Comparison of ENCODE assay signal across 15 cellular contexts in genomic region chr14:69088523-69089445, GRCh38.
DNase-seq lines count a peak whose midpoint lies in the region; ATAC-seq and TF ChIP-seq lines count a peak whose summit lies in the region.
"Had no signal": no experiment of that assay in that cellular context is flagged by ENCODE, and none has a peak within 500 bp of the region (broad histone marks: within the 10 kb centered on the region; RNA-seq: fewer than 3 reads in every experiment).

No MANE protein-coding gene starts in this region.

- TF ChIP-seq CTCF in gastrocnemius medialis (IDR thresholded peaks at IDR 0.05 in 4 of 5, conservative IDR thresholded peaks at IDR 0.05 in 1 of 5) (no peak), CD14-positive monocyte (IDR thresholded peaks at IDR 0.05) (no peak)

- peak; percentile 81 to 97 for ATAC-seq in gastrocnemius medialis
- ATAC-seq in HG03460 (IDR thresholded peaks at IDR 0.05; ENCODE audit: unreplicated experiment), result no peak

- peaks cover 0 to 37% of the 10 kb centered on the region in 2 donors for H3K36me3 ChIP-seq in gastrocnemius medialis

- in situ Hi-C loops in gastrocnemius medialis (cut with MboI; ENCODE audit: low sequenced_read_pairs in 4 of 4), result no loop called here

- H3K27ac ChIP-seq in gastrocnemius medialis, result peak overlapping the region; percentile 2 to 75 (median 29)
- H3K27ac ChIP-seq: SK-N-MC had no signal

- H3K4me1 ChIP-seq in gastrocnemius medialis, result peaks cover 14 to 30% of the 10 kb centered on the region in 2 donors

- H3K36me3 Mint-ChIP-seq in CD14-positive monocyte, result peaks cover 63 to 78% of the 10 kb centered on the region in 2 donors

- peaks cover 0 to 1% (median 0%) of the 10 kb centered on the region in 3 donors for H3K27me3 Mint-ChIP-seq in CD14-positive monocyte (ENCODE audit: low read depth in 3 of 3)
- H3K27me3 Mint-ChIP-seq: CD4-positive, CD25-positive, alpha-beta regulatory T cell had no signal

- no peak overlapping the region for H3K27ac Mint-ChIP-seq in CD14-positive monocyte
- H3K27ac Mint-ChIP-seq: activated naive CD4-positive, alpha-beta T cell treated with anti-CD3 and anti-CD28 coated beads for 36 hours; CD4-positive, CD25-positive, alpha-beta regulatory T cell had no signal

- no peaks in the 10 kb centered on the region for H3K9me3 ChIP-seq in gastrocnemius medialis

- H3K4me3 ChIP-seq in gastrocnemius medialis, result no peak overlapping the region
- H3K4me3 ChIP-seq: SK-N-MC had no signal

- H3K4me1 Mint-ChIP-seq in CD14-positive monocyte, result peaks cover 5% of the 10 kb centered on the region

- intact Hi-C loops in gastrocnemius medialis (cut with DNase I; ENCODE audit: low total_unique reads) (no loop called here), CD14-positive monocyte (cut with micrococcal nuclease) (loop anchor here in 1 of 2 donors (5.0 to 10.0 kb wide), 2 partner anchors 74 to 176 kb away; no protein-coding TSS in a partner anchor)

- no peak overlapping the region for H3K4me3 Mint-ChIP-seq in CD14-positive monocyte
- H3K4me3 Mint-ChIP-seq: activated naive CD4-positive, alpha-beta T cell treated with anti-CD3 and anti-CD28 coated beads for 36 hours; CD4-positive, CD25-positive, alpha-beta regulatory T cell had no signal

- no peaks in the 10 kb centered on the region for H3K27me3 ChIP-seq in gastrocnemius medialis

- no peak for TF ChIP-seq POLR2A in gastrocnemius medialis (IDR thresholded peaks at IDR 0.05)

- DNase-seq in GM04503 (ENCODE audit: low read depth), result peak; percentile 56
- DNase-seq in amniotic stem cell (lab: John Stamatoyannopoulos, UW), result peak; percentile 70
- DNase-seq in foreskin melanocyte, result peak; percentile 30
- DNase-seq in gastrocnemius medialis, result peak in 1 of 2 donors; percentile 25
- no peak for DNase-seq in CD14-positive monocyte (ENCODE audit: low spot score)
- DNase-seq in SW480 (ENCODE audit: low spot score), result no peak
- DNase-seq in stimulated activated CD4-positive, alpha-beta T cell treated with anti-CD3 and anti-CD28 coated beads, Interleukin-4, amount 100 ng/mL, for 4 hours, result no peak
- DNase-seq: activated CD4-positive, alpha-beta T cell treated with anti-CD3 and anti-CD28 coated beads for 4 hours; activated naive CD4-positive, alpha-beta T cell treated with anti-CD3 and anti-CD28 coated beads for 36 hours; CD4-positive, CD25-positive, alpha-beta regulatory T cell; Karpas-422; left cardiac atrium; NCI-H510A treated with DMSO at 0.1 percent for 48 hours had no signal

- H3K9me3 Mint-ChIP-seq in CD14-positive monocyte, result no peaks in the 10 kb centered on the region
- H3K9me3 Mint-ChIP-seq: activated naive CD4-positive, alpha-beta T cell treated with anti-CD3 and anti-CD28 coated beads for 36 hours; CD4-positive, CD25-positive, alpha-beta regulatory T cell had no signal

Comparison
In these comparisons a context has a peak if more than half of its experiments do, and no peak if none do; other contexts are left out.
1. DNase-seq: peak in GM04503 (single experiment), amniotic stem cell (single experiment) and foreskin melanocyte (single experiment); none in CD14-positive monocyte (single experiment), SW480 (single experiment) and stimulated activated CD4-positive, alpha-beta T cell treated with anti-CD3 and anti-CD28 coated beads, Interleukin-4, amount 100 ng/mL, for 4 hours (0 of 2).